Comparison of ENCODE assay signal across 8 cellular contexts in genomic region chr19:6198896-6199239, GRCh38.
DNase-seq lines count a peak whose midpoint lies in the region; ATAC-seq and TF ChIP-seq lines count a peak whose summit lies in the region.

No MANE protein-coding gene starts in this region.

- H3K36me3 ChIP-seq in Caco-2 (ENCODE audit: control insufficient read depth, insufficient read depth, low read length) = no peaks in the 10 kb centered on the region; the same call in 1 of the 2 replicates
- no peaks in the 10 kb centered on the region for H3K36me3 ChIP-seq in lung (ENCODE audit: control insufficient read depth in 2 of 2, insufficient read depth in 2 of 2, low read length in 2 of 2)
- H3K36me3 ChIP-seq in uterus = no peaks in the 10 kb centered on the region

- CTCF ChIA-PET in Caco-2 (lab: Charles Lee) = interaction anchor here (1.0 to 1.6 kb wide), 2 partner anchors 14 to 19 kb away, joined by 4 to 5 read pairs; no protein-coding TSS in a partner anchor

- POLR2A ChIA-PET in Caco-2 (lab: Charles Lee) = no interaction called here

- TF ChIP-seq POLR2A in uterus (IDR thresholded peaks at IDR 0.05) = no peak

- H3K4me3 Mint-ChIP-seq in Caco-2 (ENCODE audit: unreplicated experiment) = peak overlapping the region; percentile 94
- H3K4me3 Mint-ChIP-seq in activated naive CD8-positive, alpha-beta T cell treated with anti-CD3 and anti-CD28 coated beads, Interleukin-2, amount 50 U/mL, for 24 hours = peak overlapping the region; percentile 99

- TF ChIP-seq CTCF in Caco-2 (IDR thresholded peaks at IDR 0.05; ENCODE audit: insufficient read depth in 1 of 2, low read depth in 1 of 2, low read length in 1 of 2, severe bottlenecking in 1 of 2, unreplicated experiment in 1 of 2) = no peak
- no peak for TF ChIP-seq CTCF in lung (IDR thresholded peaks at IDR 0.05; ENCODE audit: control extremely low read depth, extremely low read depth)
- no peak for TF ChIP-seq CTCF in uterus (IDR thresholded peaks at IDR 0.05)
- no peak for TF ChIP-seq CTCF in foreskin keratinocyte (conservative IDR thresholded peaks at IDR 0.05)

- H3K4me3 ChIP-seq in Caco-2 (ENCODE audit: low read depth, low read length) (peak overlapping the region; percentile 59), lung (peak overlapping the region; percentile 62), uterus (peak overlapping the region; percentile 46 to 65)

- intact Hi-C loops in Caco-2 (cut with micrococcal nuclease; ENCODE audit: unreplicated experiment) (no loop called here), uterus (cut with DNase I; ENCODE audit: low total_unique reads) (no loop called here)

- H3K27me3 Mint-ChIP-seq in Caco-2 (ENCODE audit: insufficient read depth, unreplicated experiment) = no peaks in the 10 kb centered on the region
- H3K27me3 Mint-ChIP-seq in activated naive CD8-positive, alpha-beta T cell treated with anti-CD3 and anti-CD28 coated beads, Interleukin-2, amount 50 U/mL, for 24 hours = peaks cover 6% of the 10 kb centered on the region

- H3K27me3 ChIP-seq in Caco-2 (replicated peaks; ENCODE audit: control insufficient read depth, insufficient read depth, low read length) = no peaks in the 10 kb centered on the region
- H3K27me3 ChIP-seq in lung (ENCODE audit: control insufficient read depth, insufficient read depth) = no peaks in the 10 kb centered on the region
- H3K27me3 ChIP-seq in uterus = no peaks in the 10 kb centered on the region
- H3K27me3 ChIP-seq in foreskin keratinocyte = no peaks in the 10 kb centered on the region

- 5 to 20% methylated on average over 5 to 8 of the region's 8 CpGs for WGBS in lung, 2 donors

- DNase-seq in Caco-2 = peak in 1 of 2 experiments; percentile 15
- DNase-seq in activated naive CD8-positive, alpha-beta T cell treated with anti-CD3 and anti-CD28 coated beads, Interleukin-2, amount 50 U/mL, for 24 hours = no peak
- no peak for DNase-seq in lung (ENCODE audit: low spot score)
- DNase-seq in uterus = no peak
- no peak for DNase-seq in effector CD4-positive, alpha-beta T cell
- DNase-seq in amniotic stem cell (lab: John Stamatoyannopoulos, UW) = no peak
- DNase-seq in foreskin keratinocyte = no peak

- ATAC-seq in HG02763 (IDR thresholded peaks at IDR 0.05; ENCODE audit: unreplicated experiment) = peak; percentile 16
- ATAC-seq in activated naive CD8-positive, alpha-beta T cell treated with anti-CD3 and anti-CD28 coated beads, Interleukin-2, amount 50 U/mL, for 24 hours = no peak
- no peak for ATAC-seq in lung (ENCODE audit: insufficient read depth, low FRiP score)
- ATAC-seq in foreskin keratinocyte = no peak

- H3K27ac ChIP-seq in lung (ENCODE audit: low read depth in 1 of 2, low read length in 1 of 2) = no peak overlapping the region
- H3K27ac ChIP-seq in uterus = no peak overlapping the region
- no peak overlapping the region for H3K27ac ChIP-seq in foreskin keratinocyte

- H3K27ac Mint-ChIP-seq in Caco-2 (ENCODE audit: unreplicated experiment) = peak overlapping the region; percentile 80
- peak overlapping the region; percentile 98 for H3K27ac Mint-ChIP-seq in activated naive CD8-positive, alpha-beta T cell treated with anti-CD3 and anti-CD28 coated beads, Interleukin-2, amount 50 U/mL, for 24 hours

- BruUV-seq in Caco-2 (replicated peaks; lab: Mats Ljungman, UMichigan) = TSS peak; percentile 84

- H3K4me1 Mint-ChIP-seq in Caco-2 (ENCODE audit: low read depth, unreplicated experiment) = no peaks in the 10 kb centered on the region
- peaks cover 17% of the 10 kb centered on the region for H3K4me1 Mint-ChIP-seq in activated naive CD8-positive, alpha-beta T cell treated with anti-CD3 and anti-CD28 coated beads, Interleukin-2, amount 50 U/mL, for 24 hours

- peaks cover 5% of the 10 kb centered on the region; the same call in 1 of the 2 replicates for H3K4me1 ChIP-seq in Caco-2
- H3K4me1 ChIP-seq in lung (ENCODE audit: control insufficient read depth in 2 of 2, insufficient read depth in 2 of 2, low read length in 2 of 2) = peaks cover 0 to 4% of the 10 kb centered on the region in 2 donors
- H3K4me1 ChIP-seq in uterus = no peaks in the 10 kb centered on the region
- no peaks in the 10 kb centered on the region for H3K4me1 ChIP-seq in foreskin keratinocyte

- H3K36me3 Mint-ChIP-seq in Caco-2 (ENCODE audit: insufficient read depth, unreplicated experiment) = peaks cover 16% of the 10 kb centered on the region
- H3K36me3 Mint-ChIP-seq in activated naive CD8-positive, alpha-beta T cell treated with anti-CD3 and anti-CD28 coated beads, Interleukin-2, amount 50 U/mL, for 24 hours (ENCODE audit: low read depth) = peaks cover 21% of the 10 kb centered on the region

- no peaks in the 10 kb centered on the region for H3K9me3 Mint-ChIP-seq in Caco-2 (ENCODE audit: unreplicated experiment)
- no peaks in the 10 kb centered on the region for H3K9me3 Mint-ChIP-seq in activated naive CD8-positive, alpha-beta T cell treated with anti-CD3 and anti-CD28 coated beads, Interleukin-2, amount 50 U/mL, for 24 hours

- H3K9me3 ChIP-seq in Caco-2 = no peaks in the 10 kb centered on the region
- no peaks in the 10 kb centered on the region for H3K9me3 ChIP-seq in lung (ENCODE audit: control insufficient read depth in 2 of 2, insufficient read depth in 1 of 2, low read length in 1 of 2)
- no peaks in the 10 kb centered on the region for H3K9me3 ChIP-seq in uterus
